1 cellular context compared by ENCODE assay signal in the genomic region with DNA sequence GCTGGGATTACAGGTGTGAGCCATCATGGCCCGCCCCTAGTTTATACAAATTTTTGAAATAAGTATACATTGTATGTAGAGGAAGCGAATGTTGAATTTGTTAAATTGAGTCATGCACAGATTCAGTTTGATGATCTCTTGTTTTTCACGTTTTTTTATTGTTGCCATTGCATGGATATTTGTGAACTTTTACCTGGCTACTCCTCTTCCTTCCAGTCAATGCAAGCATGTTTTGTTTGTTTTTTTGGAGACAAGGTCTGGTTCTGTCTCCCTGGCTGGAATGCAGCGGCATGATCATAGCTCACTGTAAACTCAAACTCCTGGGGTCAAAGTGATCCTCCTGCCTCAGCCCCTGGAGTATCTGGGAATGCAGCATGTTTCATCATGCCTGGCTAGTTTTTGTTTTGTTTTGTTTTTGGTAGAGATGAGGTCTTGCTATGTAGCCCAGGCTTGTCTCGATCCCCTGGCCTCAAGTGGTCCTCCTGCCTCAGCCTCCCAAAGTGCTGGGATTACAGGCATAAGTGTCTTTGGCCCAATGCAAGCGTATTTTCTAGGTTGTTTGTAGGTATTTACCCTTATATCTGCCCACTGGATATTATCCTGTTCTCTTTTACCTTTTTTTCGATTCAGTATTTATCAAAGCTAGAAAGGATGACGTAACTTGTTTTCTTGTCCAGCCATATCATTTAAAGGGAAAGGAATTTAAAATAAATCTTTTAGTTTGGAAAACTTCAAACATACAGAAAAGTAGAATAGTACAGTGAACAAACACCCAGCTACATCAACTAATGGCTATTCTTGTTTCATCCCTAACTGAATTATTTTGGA.
TF ChIP-seq lines count a peak whose summit lies in the region.

No MANE protein-coding gene starts in this region.

TF ChIP-seq in HepG2, 621 proteins besides CTCF, POLR2A, EP300 and RAD21 (continued from another document and continues in another):
- TF ChIP-seq ZNF687 (CRISPR knock-in tag; IDR thresholded peaks at IDR 0.05) (no peak), SOX5 (CRISPR knock-in tag; IDR thresholded peaks at IDR 0.05; ENCODE audit: borderline replicate concordance) (peak; percentile 94), HCFC1 (IDR thresholded peaks at IDR 0.05; ENCODE audit: low read depth, low read length) (no peak), ZNF7 (CRISPR knock-in tag; IDR thresholded peaks at IDR 0.05) (no peak), NFYB (CRISPR knock-in tag; IDR thresholded peaks at IDR 0.05) (no peak), SMYD3 (CRISPR knock-in tag; IDR thresholded peaks at IDR 0.05) (peak; percentile 68; the same call in 1 of the 2 replicates), ZBTB44 (CRISPR knock-in tag; IDR thresholded peaks at IDR 0.05) (no peak), ZNF574 (CRISPR knock-in tag; IDR thresholded peaks at IDR 0.05) (peak; percentile 79), HDAC1 (CRISPR knock-in tag; IDR thresholded peaks at IDR 0.05) (peak; percentile 88), ZNF124 (CRISPR knock-in tag; IDR thresholded peaks at IDR 0.05) (peak; percentile 81; the same call in 1 of the 2 replicates), SALL1 (CRISPR knock-in tag; IDR thresholded peaks at IDR 0.05) (peak; percentile 100), FIP1L1 (IDR thresholded peaks at IDR 0.05; ENCODE audit: borderline replicate concordance, insufficient read depth, low read depth, low read length) (no peak), NR2F1 (CRISPR knock-in tag; IDR thresholded peaks at IDR 0.05) (peak; percentile 72 to 77), NR2F6 (IDR thresholded peaks at IDR 0.05) (peak; percentile 94), NR2F6 (CRISPR knock-in tag; IDR thresholded peaks at IDR 0.05) (peak; percentile 93), ZBTB37 (CRISPR knock-in tag; IDR thresholded peaks at IDR 0.05) (peak; percentile 57; the same call in 1 of the 2 replicates), ZNF280D (CRISPR knock-in tag; IDR thresholded peaks at IDR 0.05) (peak; percentile 93), MEIS1 (CRISPR knock-in tag; IDR thresholded peaks at IDR 0.05; ENCODE audit: borderline replicate concordance) (peak; percentile 73; the same call in 1 of the 2 replicates), ZBTB38 (CRISPR knock-in tag; IDR thresholded peaks at IDR 0.05) (peak; percentile 46; the same call in 1 of the 2 replicates), CBFB (CRISPR knock-in tag; IDR thresholded peaks at IDR 0.05) (peak; percentile 74), ZNF264 (CRISPR knock-in tag; IDR thresholded peaks at IDR 0.05) (peak; percentile 69), ZSCAN25 (CRISPR knock-in tag; IDR thresholded peaks at IDR 0.05) (peak; percentile 25; the same call in 1 of the 2 replicates), TP53 (CRISPR knock-in tag; conservative IDR thresholded peaks at IDR 0.05) (0 out of 2 replicates have a peak, but pooled peaks have one; percentile 32), ZFP90 (CRISPR knock-in tag; IDR thresholded peaks at IDR 0.05; ENCODE audit: borderline replicate concordance) (peak; percentile 55; the same call in 1 of the 2 replicates), MED13 (CRISPR knock-in tag; IDR thresholded peaks at IDR 0.05) (peak; percentile 73; the same call in 1 of the 2 replicates), MEF2D (CRISPR knock-in tag; IDR thresholded peaks at IDR 0.05) (peak; percentile 89), ZNF75D (CRISPR knock-in tag; IDR thresholded peaks at IDR 0.05; ENCODE audit: borderline replicate concordance) (no peak), FOXA1 (IDR thresholded peaks at IDR 0.05) (no peak), FOXA1 (CRISPR knock-in tag; IDR thresholded peaks at IDR 0.05) (peak; percentile 88)
- TF ChIP-seq, protein P1, sequence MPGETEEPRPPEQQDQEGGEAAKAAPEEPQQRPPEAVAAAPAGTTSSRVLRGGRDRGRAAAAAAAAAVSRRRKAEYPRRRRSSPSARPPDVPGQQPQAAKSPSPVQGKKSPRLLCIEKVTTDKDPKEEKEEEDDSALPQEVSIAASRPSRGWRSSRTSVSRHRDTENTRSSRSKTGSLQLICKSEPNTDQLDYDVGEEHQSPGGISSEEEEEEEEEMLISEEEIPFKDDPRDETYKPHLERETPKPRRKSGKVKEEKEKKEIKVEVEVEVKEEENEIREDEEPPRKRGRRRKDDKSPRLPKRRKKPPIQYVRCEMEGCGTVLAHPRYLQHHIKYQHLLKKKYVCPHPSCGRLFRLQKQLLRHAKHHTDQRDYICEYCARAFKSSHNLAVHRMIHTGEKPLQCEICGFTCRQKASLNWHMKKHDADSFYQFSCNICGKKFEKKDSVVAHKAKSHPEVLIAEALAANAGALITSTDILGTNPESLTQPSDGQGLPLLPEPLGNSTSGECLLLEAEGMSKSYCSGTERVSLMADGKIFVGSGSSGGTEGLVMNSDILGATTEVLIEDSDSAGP (CRISPR knock-in tag; IDR thresholded peaks at IDR 0.05; ENCODE audit: borderline replicate concordance): peak; percentile 46; the same call in 1 of the 2 replicates
- TF ChIP-seq, protein P2, sequence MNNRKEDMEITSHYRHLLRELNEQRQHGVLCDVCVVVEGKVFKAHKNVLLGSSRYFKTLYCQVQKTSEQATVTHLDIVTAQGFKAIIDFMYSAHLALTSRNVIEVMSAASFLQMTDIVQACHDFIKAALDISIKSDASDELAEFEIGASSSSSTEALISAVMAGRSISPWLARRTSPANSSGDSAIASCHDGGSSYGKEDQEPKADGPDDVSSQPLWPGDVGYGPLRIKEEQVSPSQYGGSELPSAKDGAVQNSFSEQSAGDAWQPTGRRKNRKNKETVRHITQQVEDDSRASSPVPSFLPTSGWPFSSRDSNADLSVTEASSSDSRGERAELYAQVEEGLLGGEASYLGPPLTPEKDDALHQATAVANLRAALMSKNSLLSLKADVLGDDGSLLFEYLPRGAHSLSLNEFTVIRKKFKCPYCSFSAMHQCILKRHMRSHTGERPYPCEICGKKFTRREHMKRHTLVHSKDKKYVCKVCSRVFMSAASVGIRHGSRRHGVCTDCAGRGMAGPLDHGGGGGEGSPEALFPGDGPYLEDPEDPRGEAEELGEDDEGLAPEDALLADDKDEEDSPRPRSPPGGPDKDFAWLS (CRISPR knock-in tag; IDR thresholded peaks at IDR 0.05; ENCODE audit: borderline replicate concordance): no peak
- TF ChIP-seq, protein P3, sequence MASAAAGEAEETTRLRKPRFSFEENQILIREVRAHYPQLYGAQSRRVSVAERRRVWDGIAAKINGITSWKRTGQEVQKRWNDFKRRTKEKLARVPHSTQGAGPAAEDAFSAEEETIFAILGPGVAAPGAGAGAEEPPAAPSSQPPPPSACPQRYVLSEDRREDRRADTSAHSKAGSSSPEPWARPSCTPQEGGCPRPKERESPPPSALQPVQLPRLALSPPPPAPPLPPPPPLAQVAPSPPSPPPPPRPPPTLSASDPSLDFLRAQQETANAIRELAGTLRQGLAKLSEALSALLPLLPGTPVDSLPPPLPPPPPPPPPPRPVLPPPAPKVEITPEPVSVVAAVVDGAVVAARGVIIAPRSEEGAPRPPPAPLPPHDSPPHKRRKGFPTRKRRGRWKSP (CRISPR knock-in tag; IDR thresholded peaks at IDR 0.05): no peak
- TF ChIP-seq, protein P4, sequence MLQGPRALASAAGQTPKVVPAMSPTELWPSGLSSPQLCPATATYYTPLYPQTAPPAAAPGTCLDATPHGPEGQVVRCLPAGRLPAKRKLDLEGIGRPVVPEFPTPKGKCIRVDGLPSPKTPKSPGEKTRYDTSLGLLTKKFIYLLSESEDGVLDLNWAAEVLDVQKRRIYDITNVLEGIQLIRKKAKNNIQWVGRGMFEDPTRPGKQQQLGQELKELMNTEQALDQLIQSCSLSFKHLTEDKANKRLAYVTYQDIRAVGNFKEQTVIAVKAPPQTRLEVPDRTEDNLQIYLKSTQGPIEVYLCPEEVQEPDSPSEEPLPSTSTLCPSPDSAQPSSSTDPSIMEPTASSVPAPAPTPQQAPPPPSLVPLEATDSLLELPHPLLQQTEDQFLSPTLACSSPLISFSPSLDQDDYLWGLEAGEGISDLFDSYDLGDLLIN (CRISPR knock-in tag; IDR thresholded peaks at IDR 0.05; ENCODE audit: borderline replicate concordance): no peak
